1 cellular context compared by ENCODE assay signal in genomic region chr19:4206818-4207484, GRCh38.
TF ChIP-seq lines count a peak whose summit lies in the region.

No MANE protein-coding gene starts in this region.

TF ChIP-seq in endothelial cell of umbilical vein, 7 proteins besides CTCF, POLR2A, EP300 and RAD21:
- TF ChIP-seq FOS (IDR thresholded peaks at IDR 0.05; ENCODE audit: borderline replicate concordance, insufficient read depth, low read length), result no peak
- TF ChIP-seq JUN (IDR thresholded peaks at IDR 0.05; ENCODE audit: borderline replicate concordance, insufficient read depth, insufficient read length, low read depth), result no peak
- TF ChIP-seq MYC (IDR thresholded peaks at IDR 0.05; ENCODE audit: low read depth, low read length), result no peak
- no peak for TF ChIP-seq MAX (IDR thresholded peaks at IDR 0.05; ENCODE audit: insufficient read depth, insufficient read length)
- no peak for TF ChIP-seq POLR2AphosphoS5 (IDR thresholded peaks at IDR 0.05; ENCODE audit: insufficient read depth, low read depth, low read length)
- no peak for TF ChIP-seq GATA2 (IDR thresholded peaks at IDR 0.05; ENCODE audit: insufficient read depth, insufficient read length, low read depth, low read length)
- no peak for TF ChIP-seq EZH2 (IDR thresholded peaks at IDR 0.05; ENCODE audit: borderline replicate concordance, low read depth, low read length, severe bottlenecking)
